Comparison of ENCODE assay signal across 14 cellular contexts in the genomic region with DNA sequence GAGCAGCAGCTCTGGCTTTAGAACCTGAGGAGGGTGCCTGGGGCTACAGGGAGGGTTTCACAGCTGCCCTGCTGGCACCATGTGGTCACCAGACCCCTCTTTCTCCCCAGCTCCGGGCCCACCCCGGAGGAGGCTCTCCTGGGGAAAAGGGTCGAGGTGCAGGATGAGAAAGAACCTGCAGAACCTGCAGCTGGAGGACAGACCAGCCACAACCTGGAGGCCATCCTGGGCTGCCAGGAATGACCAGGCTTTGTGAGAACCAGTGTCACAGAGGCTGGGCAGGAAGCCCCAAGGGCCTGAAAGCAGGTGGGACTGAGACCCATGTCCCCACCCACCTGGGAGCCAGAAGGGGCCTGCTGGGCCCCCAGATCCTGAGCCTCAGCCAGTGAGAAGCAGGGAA. TPM values are rescaled to one million over a fixed set of nuclear protein-coding genes. Genes with fewer than 3 reads are reported as not detected.
DNase-seq lines count a peak whose midpoint lies in the region; ATAC-seq and TF ChIP-seq lines count a peak whose summit lies in the region.
"Had no signal": no experiment of that assay in that cellular context is flagged by ENCODE, and none has a peak within 500 bp of the region (broad histone marks: within the 10 kb centered on the region; RNA-seq: fewer than 3 reads in every experiment).

No MANE protein-coding gene starts in this region.

- DNase-seq in Right ventricle myocardium superior, result peak; percentile 24
- no peak for DNase-seq in heart left ventricle
- no peak for DNase-seq in activated T-helper 1 cell treated with anti-CD3 and anti-CD28 coated beads, Interleukin-12 subunit alpha, Interleukin-12 subunit beta, Interleukin-2, Interleukin-4 antibody, amounts not matched to agents 30 ng/mL and 10 ng/mL and 1 ng/mL, durations not matched to agents 14 hours and 24 hours and 36 hours (ENCODE audit: low spot score)
- no peak for DNase-seq in vagina (ENCODE audit: extremely low spot score in 2 of 2)
- no peak for DNase-seq in AG20443 (ENCODE audit: low spot score)
- no peak for DNase-seq in HPDE6-E6E7 (ENCODE audit: extremely low spot score)
- DNase-seq: NCI-H1092, NCI-H2171 had no signal

- peaks cover 0 to 66% (median 12%) of the 10 kb centered on the region in 12 donors for H3K4me1 ChIP-seq in heart left ventricle
- H3K4me1 ChIP-seq in mucosa of rectum (ENCODE audit: control insufficient read depth in 2 of 2, insufficient read depth in 2 of 2, low read length in 2 of 2), result peaks cover 11 to 18% of the 10 kb centered on the region in 2 donors
- H3K4me1 ChIP-seq in vagina, result peaks cover 60% of the 10 kb centered on the region

- H3K9ac ChIP-seq in mucosa of rectum (ENCODE audit: low read depth in 1 of 2, low read length in 2 of 2), result no peak overlapping the region

- no peak overlapping the region for H3K27ac ChIP-seq in heart left ventricle
- peak overlapping the region; percentile 3 to 29 for H3K27ac ChIP-seq in mucosa of rectum (ENCODE audit: low read depth in 2 of 2, low read length in 2 of 2)
- H3K27ac ChIP-seq in vagina, result peak overlapping the region; percentile 49

- ATAC-seq in Right ventricle myocardium superior (ENCODE audit: poor library complexity) (no peak), heart left ventricle (no peak), GM18511 (IDR thresholded peaks at IDR 0.05; ENCODE audit: unreplicated experiment) (no peak)
- ATAC-seq: K562 had no signal

- H3K27me3 ChIP-seq in heart left ventricle (no peaks in the 10 kb centered on the region), mucosa of rectum (ENCODE audit: control insufficient read depth in 2 of 2, insufficient read depth in 2 of 2, low read length in 2 of 2) (no peaks in the 10 kb centered on the region), vagina (no peaks in the 10 kb centered on the region)

- peak overlapping the region; percentile 96 for H3K27ac Mint-ChIP-seq in activated T-helper 1 cell treated with anti-CD3 and anti-CD28 coated beads, Interleukin-12 subunit alpha, Interleukin-12 subunit beta, Interleukin-2, Interleukin-4 antibody, amounts not matched to agents 30 ng/mL and 10 ng/mL and 1 ng/mL, durations not matched to agents 14 hours and 24 hours and 36 hours
- H3K27ac Mint-ChIP-seq: B cell; dendritic cell treated with granulocyte-macrophage colony-stimulating factor and Interleukin-4, amounts not matched to agents 40 ng/mL and 50 ng/mL, for 4 days had no signal

- H3K4me3 Mint-ChIP-seq in activated T-helper 1 cell treated with anti-CD3 and anti-CD28 coated beads, Interleukin-12 subunit alpha, Interleukin-12 subunit beta, Interleukin-2, Interleukin-4 antibody, amounts not matched to agents 30 ng/mL and 10 ng/mL and 1 ng/mL, durations not matched to agents 14 hours and 24 hours and 36 hours, result peak overlapping the region; percentile 16
- H3K4me3 Mint-ChIP-seq: B cell; dendritic cell treated with granulocyte-macrophage colony-stimulating factor and Interleukin-4, amounts not matched to agents 40 ng/mL and 50 ng/mL, for 4 days had no signal

- intact Hi-C loops in Right ventricle myocardium superior (cut with DNase I), result no loop called here
- intact Hi-C loops in heart left ventricle (cut with DNase I), result no loop called here
- intact Hi-C loops in activated T-helper 1 cell treated with anti-CD3 and anti-CD28 coated beads, Interleukin-12 subunit alpha, Interleukin-12 subunit beta, Interleukin-2, Interleukin-4 antibody, amounts not matched to agents 30 ng/mL and 10 ng/mL and 1 ng/mL, durations not matched to agents 14 hours and 24 hours and 36 hours (cut with micrococcal nuclease), result loop anchor here (5.0 kb wide), 1 partner anchor 507 kb away; no protein-coding TSS in a partner anchor
- intact Hi-C loops in vagina (cut with DNase I), result no loop called here

- peaks cover 87% of the 10 kb centered on the region for H3K36me3 Mint-ChIP-seq in activated T-helper 1 cell treated with anti-CD3 and anti-CD28 coated beads, Interleukin-12 subunit alpha, Interleukin-12 subunit beta, Interleukin-2, Interleukin-4 antibody, amounts not matched to agents 30 ng/mL and 10 ng/mL and 1 ng/mL, durations not matched to agents 14 hours and 24 hours and 36 hours (ENCODE audit: low read depth)

- H3K4me1 Mint-ChIP-seq in activated T-helper 1 cell treated with anti-CD3 and anti-CD28 coated beads, Interleukin-12 subunit alpha, Interleukin-12 subunit beta, Interleukin-2, Interleukin-4 antibody, amounts not matched to agents 30 ng/mL and 10 ng/mL and 1 ng/mL, durations not matched to agents 14 hours and 24 hours and 36 hours (ENCODE audit: low read depth), result peaks cover 95% of the 10 kb centered on the region

- no peaks in the 10 kb centered on the region for H3K9me3 Mint-ChIP-seq in activated T-helper 1 cell treated with anti-CD3 and anti-CD28 coated beads, Interleukin-12 subunit alpha, Interleukin-12 subunit beta, Interleukin-2, Interleukin-4 antibody, amounts not matched to agents 30 ng/mL and 10 ng/mL and 1 ng/mL, durations not matched to agents 14 hours and 24 hours and 36 hours

- no peaks in the 10 kb centered on the region for H3K9me3 ChIP-seq in heart left ventricle
- H3K9me3 ChIP-seq in mucosa of rectum (ENCODE audit: control insufficient read depth in 2 of 2, low read length in 2 of 2), result peaks cover 0 to 3% of the 10 kb centered on the region in 2 donors
- H3K9me3 ChIP-seq in vagina, result no peaks in the 10 kb centered on the region
- H3K9me3 ChIP-seq: mucosa of descending colon had no signal

- H3K36me3 ChIP-seq in heart left ventricle (peaks cover 0 to 19% (median 0%) of the 10 kb centered on the region in 9 donors), mucosa of rectum (ENCODE audit: control insufficient read depth in 2 of 2, insufficient read depth in 2 of 2, low read length in 2 of 2) (peaks cover 0 to 3% of the 10 kb centered on the region in 2 donors), vagina (no peaks in the 10 kb centered on the region)

- WGBS in heart left ventricle, 4 donors, result 89 to 100% (median 96%) methylated on average over 2 to 3 of the region's 3 CpGs

- no peak overlapping the region for H3K4me3 ChIP-seq in heart left ventricle
- H3K4me3 ChIP-seq in mucosa of rectum (ENCODE audit: low read length in 2 of 2), result no peak overlapping the region
- no peak overlapping the region for H3K4me3 ChIP-seq in vagina
- H3K4me3 ChIP-seq: K562, mucosa of descending colon had no signal

- no peak for TF ChIP-seq POLR2A in heart left ventricle (IDR thresholded peaks at IDR 0.05)
- TF ChIP-seq POLR2A in vagina (IDR thresholded peaks at IDR 0.05), result no peak

- TF ChIP-seq CTCF in heart left ventricle (IDR thresholded peaks at IDR 0.05), result no peak
- TF ChIP-seq CTCF in vagina (IDR thresholded peaks at IDR 0.05), result no peak

- H3K27me3 Mint-ChIP-seq in activated T-helper 1 cell treated with anti-CD3 and anti-CD28 coated beads, Interleukin-12 subunit alpha, Interleukin-12 subunit beta, Interleukin-2, Interleukin-4 antibody, amounts not matched to agents 30 ng/mL and 10 ng/mL and 1 ng/mL, durations not matched to agents 14 hours and 24 hours and 36 hours (ENCODE audit: insufficient read depth), result no peaks in the 10 kb centered on the region
- H3K27me3 Mint-ChIP-seq: B cell; dendritic cell treated with granulocyte-macrophage colony-stimulating factor and Interleukin-4, amounts not matched to agents 40 ng/mL and 50 ng/mL, for 4 days had no signal

RNA-seq across cellular contexts. Expression of gene SEMA4D, which starts 23.0 kb away (rescaled TPM):
- total RNA-seq in Right ventricle myocardium superior, result 18.7 TPM
- total RNA-seq in heart left ventricle, result 10 to 100 TPM; 12.8 to 59.8 (median 20.3) TPM
- 1 to 10 TPM; 4.0 to 8.1 TPM for polyA plus RNA-seq in heart left ventricle
- total RNA-seq in activated T-helper 1 cell treated with anti-CD3 and anti-CD28 coated beads, Interleukin-12 subunit alpha, Interleukin-12 subunit beta, Interleukin-2, Interleukin-4 antibody, amounts not matched to agents 30 ng/mL and 10 ng/mL and 1 ng/mL, durations not matched to agents 14 hours and 24 hours and 36 hours, result 388 and 411 TPM in 2 replicates
- 39.3 TPM for total RNA-seq in vagina

Comparison
In these comparisons a context has a peak if more than half of its experiments do, and no peak if none do; other contexts are left out.
1. H3K27ac ChIP-seq: peak in mucosa of rectum (2 of 2) and vagina (single experiment); none in heart left ventricle (0 of 12).